ENCODE assay signal across 19 cellular contexts in the genomic region with DNA sequence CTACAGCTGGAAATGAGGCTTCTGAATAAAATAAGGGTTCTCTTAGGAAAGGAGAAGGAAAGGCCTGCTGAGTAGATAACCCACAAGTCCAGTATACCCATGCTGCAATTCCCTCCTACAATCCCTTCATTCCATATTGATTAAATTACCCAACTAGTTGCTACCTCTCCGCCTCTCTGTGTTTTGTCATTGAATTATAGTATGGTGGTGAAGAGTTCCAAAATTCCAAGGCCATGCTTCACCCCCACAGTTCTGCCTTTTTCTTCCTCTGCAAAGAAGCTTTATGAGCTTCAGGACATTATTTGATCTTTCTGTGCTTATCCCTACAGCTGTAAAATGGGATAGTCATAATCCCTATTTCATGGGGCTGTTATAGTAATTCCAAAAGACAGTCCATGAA.
"Had no signal": no experiment of that assay in that cellular context is flagged by ENCODE, and none has a peak within 500 bp of the region (broad histone marks: within the 10 kb centered on the region; RNA-seq: fewer than 3 reads in every experiment).

No MANE protein-coding gene starts in this region.

- H3K36me3 Mint-ChIP-seq: activated naive CD8-positive, alpha-beta T cell treated with anti-CD3 and anti-CD28 coated beads, Interleukin-2, amount 10 ng/mL, durations not matched to agents 7 days and 5 days; naive thymus-derived CD8-positive, alpha-beta T cell had no signal

- H3K36me3 ChIP-seq: cardiac muscle cell, left ventricle myocardium inferior, prostate gland, tibial artery had no signal

- H3K27me3 Mint-ChIP-seq: stimulated activated naive CD8-positive, alpha-beta T cell treated with anti-CD3 and anti-CD28 coated beads, Interleukin-15, Interleukin-2, amounts not matched to agents 100 ng/mL and 50 ng/mL, for 24 hours had no signal

- H3K9me3 Mint-ChIP-seq: activated T-cell treated with anti-CD3 and anti-CD28 coated beads, Interleukin-2, amount 50 U/mL, for 4 hours; activated T-helper 2 cell treated with anti-CD3 and anti-CD28 coated beads, Interferon-gamma antibody, Interleukin-2, Interleukin-4, amounts not matched to agents 10 μg/mL and 5 μg/mL and 100 μg/mL, durations not matched to agents 14 hours and 24 hours and 36 hours; stimulated activated naive CD8-positive, alpha-beta T cell treated with anti-CD3 and anti-CD28 coated beads, Interleukin-15, Interleukin-2, amounts not matched to agents 100 ng/mL and 50 ng/mL, for 24 hours had no signal

- H3K27me3 ChIP-seq: cardiac muscle cell, tibial artery had no signal

- H3K4me3 Mint-ChIP-seq: activated naive CD4-positive, alpha-beta T cell treated with anti-CD3 and anti-CD28 coated beads for 36 hours; activated naive CD8-positive, alpha-beta T cell treated with anti-CD3 and anti-CD28 coated beads, Interleukin-2, amount 10 ng/mL, durations not matched to agents 7 days and 5 days; activated T-cell treated with anti-CD3 and anti-CD28 coated beads, Interleukin-2, amount 50 U/mL, for 4 hours; naive thymus-derived CD8-positive, alpha-beta T cell; stimulated activated naive CD8-positive, alpha-beta T cell treated with anti-CD3 and anti-CD28 coated beads, Interleukin-15, Interleukin-2, amounts not matched to agents 100 ng/mL and 50 ng/mL, for 24 hours had no signal

- H3K4me1 ChIP-seq: left ventricle myocardium inferior, prostate gland, tibial artery had no signal

- H3K27ac ChIP-seq: cardiac muscle cell, epithelial cell of prostate, left ventricle myocardium inferior, prostate gland, tibial artery had no signal

- ATAC-seq: activated T-cell treated with anti-CD3 and anti-CD28 coated beads, Interleukin-2, amount 50 U/mL, for 4 hours; naive thymus-derived CD8-positive, alpha-beta T cell had no signal

- H3K9me3 ChIP-seq: left ventricle myocardium inferior, prostate gland, tibial artery had no signal

- DNase-seq: activated CD4-positive, alpha-beta T cell treated with anti-CD3 and anti-CD28 coated beads for 1 hour; activated CD4-positive, alpha-beta T cell treated with anti-CD3 and anti-CD28 coated beads, Interleukin-2, amount 50 U/mL, for 1 hour; activated CD8-positive, alpha-beta memory T cell treated with anti-CD3 and anti-CD28 coated beads, Interleukin-2, amount 50 U/mL, for 4 hours; activated naive CD4-positive, alpha-beta T cell treated with anti-CD3 and anti-CD28 coated beads for 36 hours; activated naive CD8-positive, alpha-beta T cell treated with anti-CD3 and anti-CD28 coated beads, Interleukin-2, amount 10 ng/mL, durations not matched to agents 7 days and 5 days; activated T-cell treated with anti-CD3 and anti-CD28 coated beads, Interleukin-2, amount 50 U/mL, for 4 hours; cortex of kidney; foreskin melanocyte; hippocampal formation; left ventricle myocardium inferior; naive thymus-derived CD8-positive, alpha-beta T cell; substantia nigra; T-helper 9 cell; tibial artery had no signal

- H3K4me1 Mint-ChIP-seq: activated naive CD8-positive, alpha-beta T cell treated with anti-CD3 and anti-CD28 coated beads, Interleukin-2, amount 10 ng/mL, durations not matched to agents 7 days and 5 days had no signal

- H3K4me3 ChIP-seq: cardiac muscle cell, left ventricle myocardium inferior, prostate gland, tibial artery had no signal

- H3K27ac Mint-ChIP-seq: activated naive CD4-positive, alpha-beta T cell treated with anti-CD3 and anti-CD28 coated beads for 36 hours; activated naive CD8-positive, alpha-beta T cell treated with anti-CD3 and anti-CD28 coated beads, Interleukin-2, amount 10 ng/mL, durations not matched to agents 7 days and 5 days; activated T-helper 2 cell treated with anti-CD3 and anti-CD28 coated beads, Interferon-gamma antibody, Interleukin-2, Interleukin-4, amounts not matched to agents 10 μg/mL and 5 μg/mL and 100 μg/mL, durations not matched to agents 14 hours and 24 hours and 36 hours; naive thymus-derived CD8-positive, alpha-beta T cell; stimulated activated naive CD8-positive, alpha-beta T cell treated with anti-CD3 and anti-CD28 coated beads, Interleukin-15, Interleukin-2, amounts not matched to agents 100 ng/mL and 50 ng/mL, for 24 hours had no signal
